ENCODE assay signal across 8 cellular contexts in genomic region chr3:69086133-69086722, GRCh38. TPM values are rescaled to one million over a fixed set of nuclear protein-coding genes. Genes with fewer than 3 reads are reported as not detected.
DNase-seq lines count a peak whose midpoint lies in the region; ATAC-seq and TF ChIP-seq lines count a peak whose summit lies in the region.

No MANE protein-coding gene starts in this region.

- H3K4me3 Mint-ChIP-seq in activated T-helper 1 cell treated with anti-CD3 and anti-CD28 coated beads, Interleukin-12 subunit alpha, Interleukin-12 subunit beta, Interleukin-2, Interleukin-4 antibody, amounts not matched to agents 30 ng/mL and 10 ng/mL and 1 ng/mL, durations not matched to agents 14 hours and 24 hours and 36 hours: peak overlapping the region; percentile 98
- peak overlapping the region; percentile 95 for H3K4me3 Mint-ChIP-seq in nephron progenitor cell
- H3K4me3 Mint-ChIP-seq in stimulated activated naive CD8-positive, alpha-beta T cell treated with anti-CD3 and anti-CD28 coated beads, Interleukin-15, Interleukin-2, amounts not matched to agents 100 ng/mL and 50 ng/mL, for 24 hours: peak overlapping the region; percentile 86

- no peaks in the 10 kb centered on the region for H3K27me3 ChIP-seq in AG04450 (ENCODE audit: control insufficient read depth, insufficient read depth, low read length)

- no peaks in the 10 kb centered on the region for H3K27me3 Mint-ChIP-seq in activated T-helper 1 cell treated with anti-CD3 and anti-CD28 coated beads, Interleukin-12 subunit alpha, Interleukin-12 subunit beta, Interleukin-2, Interleukin-4 antibody, amounts not matched to agents 30 ng/mL and 10 ng/mL and 1 ng/mL, durations not matched to agents 14 hours and 24 hours and 36 hours (ENCODE audit: insufficient read depth)
- H3K27me3 Mint-ChIP-seq in nephron progenitor cell (ENCODE audit: low read depth, poor library complexity): peaks cover 2% of the 10 kb centered on the region
- no peaks in the 10 kb centered on the region for H3K27me3 Mint-ChIP-seq in stimulated activated naive CD8-positive, alpha-beta T cell treated with anti-CD3 and anti-CD28 coated beads, Interleukin-15, Interleukin-2, amounts not matched to agents 100 ng/mL and 50 ng/mL, for 24 hours

- peaks cover 35% of the 10 kb centered on the region for H3K36me3 Mint-ChIP-seq in activated T-helper 1 cell treated with anti-CD3 and anti-CD28 coated beads, Interleukin-12 subunit alpha, Interleukin-12 subunit beta, Interleukin-2, Interleukin-4 antibody, amounts not matched to agents 30 ng/mL and 10 ng/mL and 1 ng/mL, durations not matched to agents 14 hours and 24 hours and 36 hours (ENCODE audit: low read depth)
- peaks cover 14% of the 10 kb centered on the region for H3K36me3 Mint-ChIP-seq in nephron progenitor cell (ENCODE audit: low read depth)
- H3K36me3 Mint-ChIP-seq in stimulated activated naive CD8-positive, alpha-beta T cell treated with anti-CD3 and anti-CD28 coated beads, Interleukin-15, Interleukin-2, amounts not matched to agents 100 ng/mL and 50 ng/mL, for 24 hours (ENCODE audit: low read depth): peaks cover 17% of the 10 kb centered on the region

- CTCF ChIA-PET in AG04450 (lab: Charles Lee): no interaction called here

- ATAC-seq in GM21526 (IDR thresholded peaks at IDR 0.05; ENCODE audit: low FRiP score, unreplicated experiment): no peak

- H3K9me3 ChIP-seq in AG04450 (ENCODE audit: control insufficient read depth, insufficient read depth, low read length): no peaks in the 10 kb centered on the region

- intact Hi-C loops in activated T-helper 1 cell treated with anti-CD3 and anti-CD28 coated beads, Interleukin-12 subunit alpha, Interleukin-12 subunit beta, Interleukin-2, Interleukin-4 antibody, amounts not matched to agents 30 ng/mL and 10 ng/mL and 1 ng/mL, durations not matched to agents 14 hours and 24 hours and 36 hours (cut with micrococcal nuclease): loop anchor here (10.0 kb wide), 1 partner anchor 1999 kb away; no protein-coding TSS in a partner anchor

- TF ChIP-seq CTCF in AG04450 (IDR thresholded peaks at IDR 0.05; ENCODE audit: low read depth, low read length) (no peak), nephron progenitor cell (IDR thresholded peaks at IDR 0.05) (no peak)

- no peaks in the 10 kb centered on the region for H3K9me3 Mint-ChIP-seq in activated T-helper 1 cell treated with anti-CD3 and anti-CD28 coated beads, Interleukin-12 subunit alpha, Interleukin-12 subunit beta, Interleukin-2, Interleukin-4 antibody, amounts not matched to agents 30 ng/mL and 10 ng/mL and 1 ng/mL, durations not matched to agents 14 hours and 24 hours and 36 hours
- H3K9me3 Mint-ChIP-seq in nephron progenitor cell: no peaks in the 10 kb centered on the region
- H3K9me3 Mint-ChIP-seq in stimulated activated naive CD8-positive, alpha-beta T cell treated with anti-CD3 and anti-CD28 coated beads, Interleukin-15, Interleukin-2, amounts not matched to agents 100 ng/mL and 50 ng/mL, for 24 hours: no peaks in the 10 kb centered on the region

- POLR2A ChIA-PET in AG04450 (lab: Yijun Ruan, JAX): interaction anchor here (0.7 kb wide), 1 partner anchor 763 kb away, joined by 5 read pairs; no protein-coding TSS in a partner anchor

- DNase-seq in AG04450 (ENCODE audit: low read depth, low spot score) (peak; percentile 78), HK-2 (ENCODE audit: unreplicated experiment) (peak; percentile 87), RKO (ENCODE audit: low spot score) (peak; percentile 94), fibroblast of peridontal ligament (ENCODE audit: extremely low read depth) (peak; percentile 93), nephron progenitor cell (no peak)
- no peak for DNase-seq in activated T-helper 1 cell treated with anti-CD3 and anti-CD28 coated beads, Interleukin-12 subunit alpha, Interleukin-12 subunit beta, Interleukin-2, Interleukin-4 antibody, amounts not matched to agents 30 ng/mL and 10 ng/mL and 1 ng/mL, durations not matched to agents 14 hours and 24 hours and 36 hours (ENCODE audit: low spot score)

- peak overlapping the region; percentile 94 for H3K27ac Mint-ChIP-seq in activated T-helper 1 cell treated with anti-CD3 and anti-CD28 coated beads, Interleukin-12 subunit alpha, Interleukin-12 subunit beta, Interleukin-2, Interleukin-4 antibody, amounts not matched to agents 30 ng/mL and 10 ng/mL and 1 ng/mL, durations not matched to agents 14 hours and 24 hours and 36 hours
- peak overlapping the region; percentile 17 for H3K27ac Mint-ChIP-seq in nephron progenitor cell
- peak overlapping the region; percentile 98 for H3K27ac Mint-ChIP-seq in stimulated activated naive CD8-positive, alpha-beta T cell treated with anti-CD3 and anti-CD28 coated beads, Interleukin-15, Interleukin-2, amounts not matched to agents 100 ng/mL and 50 ng/mL, for 24 hours

- H3K4me3 ChIP-seq in AG04450 (ENCODE audit: low read depth, low read length): peak overlapping the region; percentile 95

- H3K27ac ChIP-seq in AG04450 (ENCODE audit: low read depth, low read length): peak overlapping the region; percentile 83

- H3K4me1 Mint-ChIP-seq in activated T-helper 1 cell treated with anti-CD3 and anti-CD28 coated beads, Interleukin-12 subunit alpha, Interleukin-12 subunit beta, Interleukin-2, Interleukin-4 antibody, amounts not matched to agents 30 ng/mL and 10 ng/mL and 1 ng/mL, durations not matched to agents 14 hours and 24 hours and 36 hours (ENCODE audit: low read depth): peaks cover 66% of the 10 kb centered on the region
- H3K4me1 Mint-ChIP-seq in nephron progenitor cell: peaks cover 67% of the 10 kb centered on the region
- peaks cover 81% of the 10 kb centered on the region for H3K4me1 Mint-ChIP-seq in stimulated activated naive CD8-positive, alpha-beta T cell treated with anti-CD3 and anti-CD28 coated beads, Interleukin-15, Interleukin-2, amounts not matched to agents 100 ng/mL and 50 ng/mL, for 24 hours (ENCODE audit: low read depth)

RNA-seq across cellular contexts. Expression of gene ARL6IP5, which starts 1.5 kb away (rescaled TPM):
- 150 and 204 TPM in 2 replicates for polyA plus RNA-seq in AG04450 (2011; rRNA removed)
- 79.5 and 105 TPM in 2 replicates for polyA minus RNA-seq in AG04450 (2011; rRNA and poly(A)+ RNA removed)
- total RNA-seq in activated T-helper 1 cell treated with anti-CD3 and anti-CD28 coated beads, Interleukin-12 subunit alpha, Interleukin-12 subunit beta, Interleukin-2, Interleukin-4 antibody, amounts not matched to agents 30 ng/mL and 10 ng/mL and 1 ng/mL, durations not matched to agents 14 hours and 24 hours and 36 hours: 147 and 156 TPM in 2 replicates

RNA-seq across cellular contexts. Expression of gene UBA3, which starts 6.1 kb away (rescaled TPM):
- 81.1 and 111 TPM in 2 replicates for polyA plus RNA-seq in AG04450 (2011; rRNA removed)
- polyA minus RNA-seq in AG04450 (2011; rRNA and poly(A)+ RNA removed): 36.0 and 42.9 TPM in 2 replicates
- total RNA-seq in activated T-helper 1 cell treated with anti-CD3 and anti-CD28 coated beads, Interleukin-12 subunit alpha, Interleukin-12 subunit beta, Interleukin-2, Interleukin-4 antibody, amounts not matched to agents 30 ng/mL and 10 ng/mL and 1 ng/mL, durations not matched to agents 14 hours and 24 hours and 36 hours: 113 and 117 TPM in 2 replicates

RNA-seq across cellular contexts. Expression of gene TMF1, which starts 34.1 kb away (rescaled TPM):
- 18.1 and 21.1 TPM in 2 replicates for polyA plus RNA-seq in AG04450 (2011; rRNA removed)
- 16.2 and 37.7 TPM in 2 replicates for polyA minus RNA-seq in AG04450 (2011; rRNA and poly(A)+ RNA removed)
- 43.0 and 43.1 TPM in 2 replicates for total RNA-seq in activated T-helper 1 cell treated with anti-CD3 and anti-CD28 coated beads, Interleukin-12 subunit alpha, Interleukin-12 subunit beta, Interleukin-2, Interleukin-4 antibody, amounts not matched to agents 30 ng/mL and 10 ng/mL and 1 ng/mL, durations not matched to agents 14 hours and 24 hours and 36 hours

RNA-seq across cellular contexts. Expression of gene LMOD3, which starts 36.2 kb away (rescaled TPM):
- not detected in 2 replicates for polyA plus RNA-seq in AG04450 (2011; rRNA removed)
- not detected in 2 replicates for polyA minus RNA-seq in AG04450 (2011; rRNA and poly(A)+ RNA removed)
- total RNA-seq in activated T-helper 1 cell treated with anti-CD3 and anti-CD28 coated beads, Interleukin-12 subunit alpha, Interleukin-12 subunit beta, Interleukin-2, Interleukin-4 antibody, amounts not matched to agents 30 ng/mL and 10 ng/mL and 1 ng/mL, durations not matched to agents 14 hours and 24 hours and 36 hours: not detected in 2 replicates

Comparison
In these comparisons a context has a peak if more than half of its experiments do, and no peak if none do; other contexts are left out.
1. DNase-seq: peak in AG04450 (single experiment), HK-2 (single experiment), RKO (single experiment) and fibroblast of peridontal ligament (single experiment); none in activated T-helper 1 cell treated with anti-CD3 and anti-CD28 coated beads, Interleukin-12 subunit alpha, Interleukin-12 subunit beta, Interleukin-2, Interleukin-4 antibody, amounts not matched to agents 30 ng/mL and 10 ng/mL and 1 ng/mL, durations not matched to agents 14 hours and 24 hours and 36 hours (single experiment) and nephron progenitor cell (single experiment).
2. H3K27ac Mint-ChIP-seq: peak in every context shown above with its lines; median percentile 98 in stimulated activated naive CD8-positive, alpha-beta T cell treated with anti-CD3 and anti-CD28 coated beads, Interleukin-15, Interleukin-2, amounts not matched to agents 100 ng/mL and 50 ng/mL, for 24 hours; 94 in activated T-helper 1 cell treated with anti-CD3 and anti-CD28 coated beads, Interleukin-12 subunit alpha, Interleukin-12 subunit beta, Interleukin-2, Interleukin-4 antibody, amounts not matched to agents 30 ng/mL and 10 ng/mL and 1 ng/mL, durations not matched to agents 14 hours and 24 hours and 36 hours; 17 in nephron progenitor cell.
3. Peak in every context shown above with its lines, with median percentiles within 50 percentile points of each other: H3K4me3 Mint-ChIP-seq.